Comparison of ENCODE assay signal across 32 cellular contexts in the genomic region with DNA sequence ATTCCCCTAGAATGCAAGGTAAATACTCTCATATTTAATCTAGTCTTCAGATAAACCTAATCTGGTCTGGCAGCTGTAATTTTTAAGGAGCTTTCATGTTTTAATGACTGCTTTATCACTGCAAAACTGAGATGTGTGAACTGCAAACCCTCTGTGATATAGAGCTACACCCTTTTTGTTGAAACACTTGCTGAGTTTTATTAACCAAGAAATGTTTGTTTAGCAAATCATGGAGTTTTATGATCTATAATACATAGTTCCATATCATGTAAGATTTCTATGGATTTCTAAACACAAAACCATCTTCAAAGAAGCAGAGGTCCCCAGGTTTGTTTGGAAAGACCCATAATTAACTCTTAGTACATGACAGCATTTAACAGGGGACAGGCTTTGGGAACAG.
"Had no signal": no experiment of that assay in that cellular context is flagged by ENCODE, and none has a peak within 500 bp of the region (broad histone marks: within the 10 kb centered on the region; RNA-seq: fewer than 3 reads in every experiment).

No MANE protein-coding gene starts in this region.

- H3K9me3 Mint-ChIP-seq: activated naive CD4-positive, alpha-beta T cell treated with anti-CD3 and anti-CD28 coated beads, Interleukin-2, amount 10 ng/mL, durations not matched to agents 7 days and 5 days; activated naive CD8-positive, alpha-beta T cell treated with anti-CD3 and anti-CD28 coated beads, Interleukin-2, amount 10 ng/mL, durations not matched to agents 7 days and 5 days; activated T-cell treated with anti-CD3 and anti-CD28 coated beads, Interleukin-2, amount 50 U/mL, for 72 hours; effector memory CD8-positive, alpha-beta T cell; nephron; stimulated activated naive B cell treated with anti-CD40 and anti-IgM and Interleukin-4, amounts not matched to agents 10 μg/mL and 1 μg/mL and 100 μg/mL, for 72 hours had no signal

- H3K36me3 ChIP-seq: ascending aorta, cardiac muscle cell, heart right ventricle, left lung, ovary, sigmoid colon, stomach, thyroid gland had no signal

- FAIRE-seq: endothelial cell of umbilical vein, TTC549 had no signal

- DNase-seq: activated CD4-positive, alpha-beta T cell treated with anti-CD3 and anti-CD28 coated beads for 4 hours; activated CD4-positive, alpha-beta T cell treated with anti-CD3 and anti-CD28 coated beads, Interleukin-2, amount 50 U/mL, for 4 hours; activated effector memory CD4-positive, alpha-beta T cell treated with Interleukin-2 at 50 U/mL for 16 hours; activated naive CD4-positive, alpha-beta T cell treated with anti-CD3 and anti-CD28 coated beads, Interleukin-2, amount 10 ng/mL, durations not matched to agents 7 days and 5 days; activated naive CD8-positive, alpha-beta T cell treated with anti-CD3 and anti-CD28 coated beads, Interleukin-2, amount 10 ng/mL, durations not matched to agents 7 days and 5 days; activated T-cell treated with anti-CD3 and anti-CD28 coated beads for 4 hours; activated T-cell treated with anti-CD3 and anti-CD28 coated beads, Interleukin-2, amount 50 U/mL, for 72 hours; cerebellar nuclear complex; cortex of kidney; effector memory CD8-positive, alpha-beta T cell; foreskin melanocyte; heart right ventricle; kidney glomerular epithelial cell; left lung; ovary; psoas muscle; sigmoid colon; stimulated activated CD4-positive, alpha-beta T cell treated with anti-CD3 and anti-CD28 coated beads, Interleukin-15, amount 100 ng/mL, for 24 hours; stimulated activated CD4-positive, alpha-beta T cell treated with anti-CD3 and anti-CD28 coated beads, Interleukin-2, amount 100 ng/mL, for 24 hours; stimulated activated naive B cell treated with anti-CD40 and anti-IgM and Interleukin-4, amounts not matched to agents 10 μg/mL and 1 μg/mL and 100 μg/mL, for 72 hours; stomach; T-helper 9 cell; thyroid gland had no signal

- ATAC-seq: activated T-cell treated with anti-CD3 and anti-CD28 coated beads, Interleukin-2, amount 50 U/mL, for 72 hours; effector memory CD8-positive, alpha-beta T cell; esophagus mucosa; heart right ventricle; left lung; psoas muscle; stimulated activated naive B cell treated with anti-CD40 and anti-IgM and Interleukin-4, amounts not matched to agents 10 μg/mL and 1 μg/mL and 100 μg/mL, for 72 hours had no signal

- H3K27ac Mint-ChIP-seq: activated naive CD4-positive, alpha-beta T cell treated with anti-CD3 and anti-CD28 coated beads, Interleukin-2, amount 10 ng/mL, durations not matched to agents 7 days and 5 days; activated naive CD8-positive, alpha-beta T cell treated with anti-CD3 and anti-CD28 coated beads, Interleukin-2, amount 10 ng/mL, durations not matched to agents 7 days and 5 days; activated T-cell treated with anti-CD3 and anti-CD28 coated beads, Interleukin-2, amount 50 U/mL, for 72 hours; effector memory CD8-positive, alpha-beta T cell; nephron; stimulated activated naive B cell treated with anti-CD40 and anti-IgM and Interleukin-4, amounts not matched to agents 10 μg/mL and 1 μg/mL and 100 μg/mL, for 72 hours had no signal

- H3K36me3 Mint-ChIP-seq: activated naive CD4-positive, alpha-beta T cell treated with anti-CD3 and anti-CD28 coated beads, Interleukin-2, amount 10 ng/mL, durations not matched to agents 7 days and 5 days; activated naive CD8-positive, alpha-beta T cell treated with anti-CD3 and anti-CD28 coated beads, Interleukin-2, amount 10 ng/mL, durations not matched to agents 7 days and 5 days; brain; stimulated activated naive B cell treated with anti-CD40 and anti-IgM and Interleukin-4, amounts not matched to agents 10 μg/mL and 1 μg/mL and 100 μg/mL, for 72 hours had no signal

- H3K4me1 ChIP-seq: ascending aorta, psoas muscle, thyroid gland had no signal

- H3K27ac ChIP-seq: ascending aorta, cardiac muscle cell, heart right ventricle, left lung, ovary, psoas muscle, sigmoid colon, stomach, thyroid gland, VCaP had no signal

- H3K4me3 ChIP-seq: ascending aorta, cardiac muscle cell, heart right ventricle, left lung, lung, ovary, psoas muscle, sigmoid colon, stomach, thyroid gland had no signal

- H3K9me3 ChIP-seq: ascending aorta, heart right ventricle, left lung, ovary, psoas muscle, sigmoid colon, stomach, thyroid gland had no signal

- H3K27me3 ChIP-seq: ascending aorta, cardiac muscle cell, left lung, ovary, sigmoid colon, stomach, thyroid gland had no signal

- H3K4me1 Mint-ChIP-seq: activated naive CD4-positive, alpha-beta T cell treated with anti-CD3 and anti-CD28 coated beads, Interleukin-2, amount 10 ng/mL, durations not matched to agents 7 days and 5 days; activated naive CD8-positive, alpha-beta T cell treated with anti-CD3 and anti-CD28 coated beads, Interleukin-2, amount 10 ng/mL, durations not matched to agents 7 days and 5 days; brain; nephron; stimulated activated naive B cell treated with anti-CD40 and anti-IgM and Interleukin-4, amounts not matched to agents 10 μg/mL and 1 μg/mL and 100 μg/mL, for 72 hours had no signal

- H3K4me3 Mint-ChIP-seq: activated naive CD4-positive, alpha-beta T cell treated with anti-CD3 and anti-CD28 coated beads, Interleukin-2, amount 10 ng/mL, durations not matched to agents 7 days and 5 days; activated naive CD8-positive, alpha-beta T cell treated with anti-CD3 and anti-CD28 coated beads, Interleukin-2, amount 10 ng/mL, durations not matched to agents 7 days and 5 days; activated T-cell treated with anti-CD3 and anti-CD28 coated beads, Interleukin-2, amount 50 U/mL, for 72 hours; brain; effector memory CD8-positive, alpha-beta T cell; nephron; stimulated activated naive B cell treated with anti-CD40 and anti-IgM and Interleukin-4, amounts not matched to agents 10 μg/mL and 1 μg/mL and 100 μg/mL, for 72 hours had no signal
